ENCODE assay signal across 1 cellular context in genomic region chr19:11617207-11618062, GRCh38.
TF ChIP-seq lines count a peak whose summit lies in the region.

No MANE protein-coding gene starts in this region.

TF ChIP-seq in HCT116, 20 proteins besides CTCF, POLR2A, EP300 and RAD21:
- peak; percentile 18; the same call in 1 of the 2 replicates for TF ChIP-seq CBX3 (IDR thresholded peaks at IDR 0.05; ENCODE audit: low read depth)
- peak; percentile 63 for TF ChIP-seq ZNF274 (IDR thresholded peaks at IDR 0.05; ENCODE audit: low read depth, low read length)
- no peak for TF ChIP-seq SIN3A (IDR thresholded peaks at IDR 0.05; ENCODE audit: low read depth)
TF ChIP-seq in HCT116: peak in this region for 2.
